ENCODE assay signal across 1 cellular context in the genomic region with DNA sequence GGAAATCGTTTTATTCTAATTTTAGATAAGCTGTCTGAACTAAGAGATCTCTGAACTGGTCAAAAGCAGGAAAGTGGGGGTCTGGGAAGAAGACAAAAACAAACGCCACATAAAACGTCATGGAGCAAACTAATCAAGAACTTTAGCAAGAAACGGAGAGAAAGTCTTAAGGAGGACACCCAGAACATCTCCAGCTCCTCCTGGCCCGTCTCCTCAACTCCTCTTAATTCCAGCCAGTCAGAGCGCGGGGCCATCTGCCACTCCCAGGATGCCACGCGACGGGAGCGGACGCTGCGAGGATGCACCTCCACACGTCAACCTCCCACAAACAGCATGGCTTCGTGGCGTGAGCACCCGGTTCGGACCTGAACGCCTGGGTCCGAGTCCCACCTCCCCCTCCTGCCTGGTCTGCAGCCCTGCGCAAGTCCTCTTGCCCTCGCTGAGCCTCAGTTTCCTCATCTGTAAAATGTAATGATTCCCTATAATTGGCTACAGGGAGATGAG.
TF ChIP-seq lines count a peak whose summit lies in the region.

No MANE protein-coding gene starts in this region.

TF ChIP-seq in HepG2, 621 proteins besides CTCF, POLR2A, EP300 and RAD21 (continued from another document and continues in another):
- TF ChIP-seq KLF6 (CRISPR knock-in tag; IDR thresholded peaks at IDR 0.05) (no peak), JUN (CRISPR knock-in tag; IDR thresholded peaks at IDR 0.05) (0 out of 2 replicates have a peak, but pooled peaks have one; percentile 29), IKZF4 (CRISPR knock-in tag; IDR thresholded peaks at IDR 0.05; ENCODE audit: borderline replicate concordance, low read depth, not compliant biosample characterization) (peak; percentile 18), ZNF713 (CRISPR knock-in tag; IDR thresholded peaks at IDR 0.05) (0 out of 2 replicates have a peak, but pooled peaks have one; percentile 29), SUZ12 (IDR thresholded peaks at IDR 0.05; ENCODE audit: low read depth, low read length) (no peak), ZNF138 (CRISPR knock-in tag; IDR thresholded peaks at IDR 0.05; ENCODE audit: low read depth) (peak; percentile 85; the same call in 1 of the 2 replicates), ZMYM2 (CRISPR knock-in tag; IDR thresholded peaks at IDR 0.05) (peak; percentile 59), FOXC1 (CRISPR knock-in tag; IDR thresholded peaks at IDR 0.05; ENCODE audit: borderline replicate concordance) (no peak; the same call in 1 of the 2 replicates), NCOA5 (CRISPR knock-in tag; IDR thresholded peaks at IDR 0.05) (no peak), ZBTB8A (CRISPR knock-in tag; IDR thresholded peaks at IDR 0.05; ENCODE audit: borderline replicate concordance, low read depth) (0 out of 2 replicates have a peak, but pooled peaks have one; percentile 41), ZNF562 (CRISPR knock-in tag; IDR thresholded peaks at IDR 0.05; ENCODE audit: borderline replicate concordance) (0 out of 2 replicates have a peak, but pooled peaks have one; percentile 17), ZNF607 (CRISPR knock-in tag; IDR thresholded peaks at IDR 0.05; ENCODE audit: borderline replicate concordance) (0 out of 2 replicates have a peak, but pooled peaks have one; percentile 34), SP1 (IDR thresholded peaks at IDR 0.05) (no peak), SP1 (CRISPR knock-in tag; IDR thresholded peaks at IDR 0.05) (0 out of 2 replicates have a peak, but pooled peaks have one; percentile 30), STAT5B (CRISPR knock-in tag; IDR thresholded peaks at IDR 0.05) (no peak), ZNF574 (CRISPR knock-in tag; IDR thresholded peaks at IDR 0.05) (peak; percentile 47; the same call in 1 of the 2 replicates), TGIF2 (CRISPR knock-in tag; IDR thresholded peaks at IDR 0.05) (peak; percentile 92), ZNF589 (CRISPR knock-in tag; conservative IDR thresholded peaks at IDR 0.05) (0 out of 2 replicates have a peak, but pooled peaks have one; percentile 45), IKZF5 (CRISPR knock-in tag; IDR thresholded peaks at IDR 0.05) (no peak; the same call in none of the 2 replicates), MYC (CRISPR knock-in tag; IDR thresholded peaks at IDR 0.05; ENCODE audit: borderline replicate concordance) (peak; percentile 86; the same call in 1 of the 2 replicates), ZNF761 (CRISPR knock-in tag; conservative IDR thresholded peaks at IDR 0.05) (0 out of 2 replicates have a peak, but pooled peaks have one; percentile 71), AHDC1 (CRISPR knock-in tag; IDR thresholded peaks at IDR 0.05; ENCODE audit: borderline replicate concordance) (0 out of 2 replicates have a peak, but pooled peaks have one; percentile 27), TFE3 (CRISPR knock-in tag; IDR thresholded peaks at IDR 0.05) (0 out of 2 replicates have a peak, but pooled peaks have one; percentile 44), ZNF430 (CRISPR knock-in tag; IDR thresholded peaks at IDR 0.05) (peak; percentile 65; the same call in 1 of the 2 replicates), ASH2L (IDR thresholded peaks at IDR 0.05; ENCODE audit: insufficient read length, low read depth, low read length) (peak; percentile 44), RBM39 (IDR thresholded peaks at IDR 0.05; ENCODE audit: low read depth, low read length, poor library complexity, severe bottlenecking) (no peak)
- TF ChIP-seq, protein P1, sequence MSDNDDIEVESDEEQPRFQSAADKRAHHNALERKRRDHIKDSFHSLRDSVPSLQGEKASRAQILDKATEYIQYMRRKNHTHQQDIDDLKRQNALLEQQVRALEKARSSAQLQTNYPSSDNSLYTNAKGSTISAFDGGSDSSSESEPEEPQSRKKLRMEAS (IDR thresholded peaks at IDR 0.05), result peak; percentile 95
- TF ChIP-seq, protein P2, sequence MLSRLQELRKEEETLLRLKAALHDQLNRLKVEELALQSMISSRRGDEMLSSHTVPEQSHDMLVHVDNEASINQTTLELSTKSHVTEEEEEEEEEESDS (CRISPR knock-in tag; IDR thresholded peaks at IDR 0.05; ENCODE audit: borderline replicate concordance), result 0 out of 2 replicates have a peak, but pooled peaks have one; percentile 62
- TF ChIP-seq, protein P3, sequence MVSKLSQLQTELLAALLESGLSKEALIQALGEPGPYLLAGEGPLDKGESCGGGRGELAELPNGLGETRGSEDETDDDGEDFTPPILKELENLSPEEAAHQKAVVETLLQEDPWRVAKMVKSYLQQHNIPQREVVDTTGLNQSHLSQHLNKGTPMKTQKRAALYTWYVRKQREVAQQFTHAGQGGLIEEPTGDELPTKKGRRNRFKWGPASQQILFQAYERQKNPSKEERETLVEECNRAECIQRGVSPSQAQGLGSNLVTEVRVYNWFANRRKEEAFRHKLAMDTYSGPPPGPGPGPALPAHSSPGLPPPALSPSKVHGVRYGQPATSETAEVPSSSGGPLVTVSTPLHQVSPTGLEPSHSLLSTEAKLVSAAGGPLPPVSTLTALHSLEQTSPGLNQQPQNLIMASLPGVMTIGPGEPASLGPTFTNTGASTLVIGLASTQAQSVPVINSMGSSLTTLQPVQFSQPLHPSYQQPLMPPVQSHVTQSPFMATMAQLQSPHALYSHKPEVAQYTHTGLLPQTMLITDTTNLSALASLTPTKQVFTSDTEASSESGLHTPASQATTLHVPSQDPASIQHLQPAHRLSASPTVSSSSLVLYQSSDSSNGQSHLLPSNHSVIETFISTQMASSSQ (IDR thresholded peaks at IDR 0.05; ENCODE audit: low read depth), result no peak
- TF ChIP-seq, protein P3 (CRISPR knock-in tag; IDR thresholded peaks at IDR 0.05; ENCODE audit: borderline replicate concordance), result 0 out of 2 replicates have a peak, but pooled peaks have one; percentile 7
- TF ChIP-seq, protein P4, sequence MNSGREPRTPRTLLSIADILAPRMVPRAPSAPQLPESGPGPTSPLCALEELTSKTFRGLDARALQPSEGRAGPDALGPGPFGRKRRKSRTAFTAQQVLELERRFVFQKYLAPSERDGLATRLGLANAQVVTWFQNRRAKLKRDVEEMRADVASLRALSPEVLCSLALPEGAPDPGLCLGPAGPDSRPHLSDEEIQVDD (CRISPR knock-in tag; IDR thresholded peaks at IDR 0.05; ENCODE audit: borderline replicate concordance), result peak; percentile 46; the same call in 1 of the 2 replicates
- TF ChIP-seq, protein P5, sequence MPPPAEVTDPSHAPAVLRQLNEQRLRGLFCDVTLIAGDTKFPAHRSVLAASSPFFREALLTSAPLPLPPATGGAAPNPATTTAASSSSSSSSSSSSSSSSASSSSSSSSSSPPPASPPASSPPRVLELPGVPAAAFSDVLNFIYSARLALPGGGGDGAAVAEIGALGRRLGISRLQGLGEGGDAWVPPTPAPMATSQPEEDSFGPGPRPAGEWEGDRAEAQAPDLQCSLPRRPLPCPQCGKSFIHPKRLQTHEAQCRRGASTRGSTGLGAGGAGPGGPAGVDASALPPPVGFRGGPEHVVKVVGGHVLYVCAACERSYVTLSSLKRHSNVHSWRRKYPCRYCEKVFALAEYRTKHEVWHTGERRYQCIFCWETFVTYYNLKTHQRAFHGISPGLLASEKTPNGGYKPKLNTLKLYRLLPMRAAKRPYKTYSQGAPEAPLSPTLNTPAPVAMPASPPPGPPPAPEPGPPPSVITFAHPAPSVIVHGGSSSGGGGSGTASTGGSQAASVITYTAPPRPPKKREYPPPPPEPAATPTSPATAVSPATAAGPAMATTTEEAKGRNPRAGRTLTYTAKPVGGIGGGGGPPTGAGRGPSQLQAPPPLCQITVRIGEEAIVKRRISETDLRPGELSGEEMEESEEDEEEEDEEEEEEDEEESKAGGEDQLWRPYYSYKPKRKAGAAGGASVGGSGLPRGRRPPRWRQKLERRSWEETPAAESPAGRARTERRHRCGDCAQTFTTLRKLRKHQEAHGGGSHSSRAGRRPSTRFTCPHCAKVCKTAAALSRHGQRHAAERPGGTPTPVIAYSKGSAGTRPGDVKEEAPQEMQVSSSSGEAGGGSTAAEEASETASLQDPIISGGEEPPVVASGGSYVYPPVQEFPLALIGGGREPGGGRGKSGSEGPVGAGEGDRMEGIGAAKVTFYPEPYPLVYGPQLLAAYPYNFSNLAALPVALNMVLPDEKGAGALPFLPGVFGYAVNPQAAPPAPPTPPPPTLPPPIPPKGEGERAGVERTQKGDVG (CRISPR knock-in tag; IDR thresholded peaks at IDR 0.05; ENCODE audit: borderline replicate concordance), result no peak
